ENCODE assay signal across 19 cellular contexts in genomic region chr11:31764766-31765165, GRCh38. TPM values are rescaled to one million over a fixed set of nuclear protein-coding genes. Genes with fewer than 3 reads are reported as not detected.
DNase-seq lines count a peak whose midpoint lies in the region; ATAC-seq and TF ChIP-seq lines count a peak whose summit lies in the region.
"Had no signal": no experiment of that assay in that cellular context is flagged by ENCODE, and none has a peak within 500 bp of the region (broad histone marks: within the 10 kb centered on the region; RNA-seq: fewer than 3 reads in every experiment).

No MANE protein-coding gene starts in this region.

- H3K36me3 ChIP-seq in A673 (ENCODE audit: insufficient read depth, low read length, poor library complexity, severe bottlenecking) (no peaks in the 10 kb centered on the region), endodermal cell (ENCODE audit: control insufficient read depth, insufficient read depth, low read length) (no peaks in the 10 kb centered on the region)

- H3K4me3 ChIP-seq in A673 (ENCODE audit: low read depth, low read length, poor library complexity, severe bottlenecking) = no peak overlapping the region
- H3K4me3 ChIP-seq in endodermal cell (ENCODE audit: low read length) = no peak overlapping the region
- H3K4me3 ChIP-seq: A549 had no signal

- CTCF ChIA-PET in A673 (lab: Charles Lee) = no interaction called here

- H3K9me3 Mint-ChIP-seq in brain (no peaks in the 10 kb centered on the region), glutamatergic neuron (ENCODE audit: unreplicated experiment) (peaks cover 1% of the 10 kb centered on the region), endodermal cell (no peaks in the 10 kb centered on the region)
- H3K9me3 Mint-ChIP-seq: CD14-positive monocyte, HFFc6 had no signal

- H3K9ac ChIP-seq in endodermal cell (ENCODE audit: extremely low read depth, low read length, poor library complexity, severe bottlenecking) = no peak overlapping the region
- H3K9ac ChIP-seq: SK-N-SH had no signal

- H3K27ac Mint-ChIP-seq in brain (peak overlapping the region in 4 of 5 experiments; percentile 49 to 86 (median 77)), glutamatergic neuron (ENCODE audit: unreplicated experiment) (no peak overlapping the region), endodermal cell (no peak overlapping the region)
- H3K27ac Mint-ChIP-seq: CD14-positive monocyte, HFFc6 had no signal

- peaks cover 45% of the 10 kb centered on the region for H3K4me1 ChIP-seq in A673 (ENCODE audit: insufficient read depth, low read length, poor library complexity, severe bottlenecking)
- H3K4me1 ChIP-seq in endodermal cell (ENCODE audit: control insufficient read depth, insufficient read depth, low read length) = no peaks in the 10 kb centered on the region
- H3K4me1 ChIP-seq: A549, Caco-2 had no signal

- DNase-seq in A673 (ENCODE audit: low spot score) = peak; percentile 93
- peak; percentile 32 for DNase-seq in NCI-H1105 (lab: John Stamatoyannopoulos, UW)
- DNase-seq in NCI-H446 (lab: John Stamatoyannopoulos, UW) = peak; percentile 83 to 88
- DNase-seq in stimulated activated CD4-positive, alpha-beta T cell treated with anti-CD3 and anti-CD28 coated beads, Interleukin-4, amount 100 ng/mL, for 24 hours = no peak
- no peak for DNase-seq in glutamatergic neuron
- no peak for DNase-seq in endodermal cell
- DNase-seq: Caco-2, GOT3, HFFc6, KG1, NCI-H2029, NCI-H510A, Right ventricle myocardium superior, SK-N-SH, T-helper 1 cell had no signal

- TF ChIP-seq CTCF in A673 (conservative IDR thresholded peaks at IDR 0.05; ENCODE audit: low read depth, low read length) (no peak), brain (conservative IDR thresholded peaks at IDR 0.05) (no peak), glutamatergic neuron (IDR thresholded peaks at IDR 0.05; ENCODE audit: partially characterized antibody, unreplicated experiment) (no peak), endodermal cell (conservative IDR thresholded peaks at IDR 0.05) (no peak)

- BruUV-seq in A673 (replicated peaks; lab: Mats Ljungman, UMichigan) = no TSS peak

- 78 to 100% methylated on average over 1 to 5 of the region's 5 CpGs for WGBS in endodermal cell (ENCODE audit: insufficient coverage in 1 of 2, insufficient read length in 1 of 2), 2 experiments

- H3K36me3 Mint-ChIP-seq in brain (no peaks in the 10 kb centered on the region), glutamatergic neuron (ENCODE audit: unreplicated experiment) (no peaks in the 10 kb centered on the region), endodermal cell (ENCODE audit: low read depth) (no peaks in the 10 kb centered on the region)
- H3K36me3 Mint-ChIP-seq: CD14-positive monocyte had no signal

- H3K9me3 ChIP-seq in A673 (ENCODE audit: low read depth, low read length, poor library complexity, severe bottlenecking) (no peaks in the 10 kb centered on the region), endodermal cell (ENCODE audit: control insufficient read depth, low read length) (no peaks in the 10 kb centered on the region)
- H3K9me3 ChIP-seq: A549, Caco-2, SK-N-SH had no signal

- H3K27me3 Mint-ChIP-seq in brain (no peaks in the 10 kb centered on the region), glutamatergic neuron (ENCODE audit: unreplicated experiment) (no peaks in the 10 kb centered on the region), endodermal cell (ENCODE audit: insufficient read depth) (no peaks in the 10 kb centered on the region)

- intact Hi-C loops in A673 (cut with micrococcal nuclease; ENCODE audit: unreplicated experiment) = no loop called here

- peaks cover 61% of the 10 kb centered on the region for H3K4me1 Mint-ChIP-seq in brain
- H3K4me1 Mint-ChIP-seq in glutamatergic neuron (ENCODE audit: low read depth, unreplicated experiment) = peaks cover 9% of the 10 kb centered on the region
- peaks cover 8% of the 10 kb centered on the region for H3K4me1 Mint-ChIP-seq in endodermal cell
- H3K4me1 Mint-ChIP-seq: CD14-positive monocyte had no signal

- POLR2A ChIA-PET in A673 (lab: Charles Lee; ENCODE audit: low non-redundant PET) = no interaction called here

- ATAC-seq in HG03354 (IDR thresholded peaks at IDR 0.05; ENCODE audit: poor library complexity, severe bottlenecking, unreplicated experiment) = no peak
- ATAC-seq: A549 had no signal

- H3K4me3 Mint-ChIP-seq in brain = peak overlapping the region in 4 of 5 experiments; percentile 18 to 74 (median 60)
- H3K4me3 Mint-ChIP-seq in glutamatergic neuron (ENCODE audit: unreplicated experiment) = no peak overlapping the region
- no peak overlapping the region for H3K4me3 Mint-ChIP-seq in endodermal cell
- H3K4me3 Mint-ChIP-seq: CD14-positive monocyte, HFFc6 had no signal

- no peaks in the 10 kb centered on the region for H3K27me3 ChIP-seq in A673 (replicated peaks; ENCODE audit: insufficient read depth, low read depth, low read length, poor library complexity)
- H3K27me3 ChIP-seq in endodermal cell (ENCODE audit: control insufficient read depth, insufficient read depth, low read length, poor library complexity, severe bottlenecking) = no peaks in the 10 kb centered on the region

- H3K27ac ChIP-seq in A673 (ENCODE audit: low read depth, low read length, poor library complexity, severe bottlenecking) (no peak overlapping the region), endodermal cell (ENCODE audit: low read depth, low read length) (no peak overlapping the region)
- H3K27ac ChIP-seq: A549 had no signal

RNA-seq across cellular contexts. Expression of gene PAX6, which starts 46.4 kb away (rescaled TPM):
- total RNA-seq in A673 (2021) = 22.4 and 33.9 TPM in 2 replicates
- 16.7 TPM for polyA plus RNA-seq in brain (ENCODE audit: insufficient read depth, low read depth, low replicate concordance)
- 30.7 TPM for total RNA-seq in glutamatergic neuron (ENCODE audit: unreplicated experiment)
- 1 to 10 TPM; 5.4 to 6.8 TPM for total RNA-seq in endodermal cell
- polyA plus RNA-seq in endodermal cell (2013, experiment 1 of 2) = 37.3 TPM
- polyA plus RNA-seq in endodermal cell (2013, experiment 2 of 2) = 27.0 TPM
- total RNA-seq: Right ventricle myocardium superior had no signal
- polyA plus RNA-seq: CD14-positive monocyte, SK-N-SH had no signal

Comparison
In these comparisons a context has a peak if more than half of its experiments do, and no peak if none do; other contexts are left out.
1. DNase-seq: peak in A673 (single experiment), NCI-H1105 (single experiment) and NCI-H446 (2 of 2); none in stimulated activated CD4-positive, alpha-beta T cell treated with anti-CD3 and anti-CD28 coated beads, Interleukin-4, amount 100 ng/mL, for 24 hours (single experiment), glutamatergic neuron (single experiment) and endodermal cell (single experiment).
2. H3K27ac Mint-ChIP-seq: peak in brain (4 of 5); none in glutamatergic neuron (single experiment) and endodermal cell (single experiment).
3. H3K4me3 Mint-ChIP-seq: peak in brain (4 of 5); none in glutamatergic neuron (single experiment) and endodermal cell (single experiment).